ENCODE assay signal across 7 cellular contexts in genomic region chr22:20702546-20703413, GRCh38.
A peak's percentile ranks its signal among the peaks of the same experiment; 100 is the strongest.
DNase-seq lines count a peak whose midpoint lies in the region; ATAC-seq, FAIRE-seq and TF ChIP-seq lines count a peak whose summit lies in the region.
"Not testable (repeated sequence)": the region's sequence is repeated elsewhere in the genome, so short reads cannot be mapped to it uniquely, and the experiment has no call there.

No MANE protein-coding gene starts in this region.

- peak overlapping the region; percentile 92 for H3K4me3 Mint-ChIP-seq in astrocyte (ENCODE audit: unreplicated experiment)

- not testable (repeated sequence) for TF ChIP-seq CTCF in astrocyte (IDR thresholded peaks at IDR 0.05; ENCODE audit: insufficient read depth, low read depth, low read length); hepatocyte (IDR thresholded peaks at IDR 0.05; ENCODE audit: poor library complexity)

- not testable (repeated sequence) for FAIRE-seq in astrocyte (lab: Jason Lieb, UNC)

- not testable (repeated sequence) for H4K20me1 ChIP-seq in astrocyte (ENCODE audit: insufficient read depth, low read length); hepatocyte (ENCODE audit: insufficient read depth, poor library complexity, severe bottlenecking)

- H3K4me2 ChIP-seq in astrocyte (ENCODE audit: low read length) = peak overlapping the region; percentile 88
- H3K4me2 ChIP-seq in hepatocyte = peak overlapping the region; percentile 86

- not testable (repeated sequence) for H3K9me2 ChIP-seq in hepatocyte (replicated peaks; ENCODE audit: insufficient read depth)

- H3K9me3 ChIP-seq in astrocyte (ENCODE audit: insufficient read depth, low read depth, low read length); hepatocyte (ENCODE audit: low read depth): not testable (repeated sequence)

- peak overlapping the region; percentile 77 for H3K27ac Mint-ChIP-seq in astrocyte (ENCODE audit: unreplicated experiment)

- not testable (repeated sequence) for H3K4me1 ChIP-seq in astrocyte (ENCODE audit: insufficient read depth, low read length); hepatocyte (ENCODE audit: insufficient read depth)

- not testable (repeated sequence) for H3K36me3 Mint-ChIP-seq in astrocyte (ENCODE audit: low read depth, unreplicated experiment)

- H3K9me3 Mint-ChIP-seq in astrocyte (ENCODE audit: unreplicated experiment) = not testable (repeated sequence)

- not testable (repeated sequence) for H3K79me2 ChIP-seq in astrocyte (ENCODE audit: insufficient read depth, low read length); hepatocyte

- WGBS in hepatocyte (ENCODE audit: low lambda C conversion rate, missing lambda C conversion rate) = 1% methylated on average over 42 of the region's 64 CpGs

- peak overlapping the region; percentile 46 for H3K9ac ChIP-seq in astrocyte (ENCODE audit: low read length)

- H2AFZ ChIP-seq in astrocyte (ENCODE audit: low read depth, low read length) = peak overlapping the region; percentile 80
- peak overlapping the region; percentile 43 for H2AFZ ChIP-seq in hepatocyte

- peak overlapping the region; percentile 19 for H3K27ac ChIP-seq in astrocyte (ENCODE audit: low read depth, low read length)
- H3K27ac ChIP-seq in hepatocyte = peak overlapping the region; percentile 92

- H3K4me1 Mint-ChIP-seq in astrocyte (ENCODE audit: low read depth, unreplicated experiment) = not testable (repeated sequence)

- not testable (repeated sequence) for H3K27me3 ChIP-seq in astrocyte (ENCODE audit: insufficient read depth, low read length); hepatocyte

- DNase-seq in NCI-H187 treated with DMSO at 0.1 percent for 48 hours (lab: John Stamatoyannopoulos, UW) = peak; percentile 50
- peak; percentile 90 to 96 (median 96) for DNase-seq in T-helper 2 cell
- peak; percentile 66 for DNase-seq in astrocyte (ENCODE audit: low read depth)
- DNase-seq in hepatocyte (ENCODE audit: low spot score) = peak; percentile 99
- peak; percentile 87 for DNase-seq in retina

- H3K4me3 ChIP-seq in astrocyte (ENCODE audit: insufficient read depth, low read depth, low read length) = peak overlapping the region; percentile 61
- peak overlapping the region; percentile 21 for H3K4me3 ChIP-seq in hepatocyte

- not testable (repeated sequence) for H3K36me3 ChIP-seq in astrocyte (ENCODE audit: insufficient read depth, low read length); hepatocyte (replicated peaks; ENCODE audit: insufficient read depth, low read depth)

- TF ChIP-seq POLR2A in GM18505 (IDR thresholded peaks at IDR 0.05; ENCODE audit: borderline replicate concordance, extremely low read depth, insufficient read depth, insufficient read length) = not testable (repeated sequence)

- ATAC-seq in GM18505 (IDR thresholded peaks at IDR 0.05; ENCODE audit: unreplicated experiment) (peak; percentile 65), HG02970 (IDR thresholded peaks at IDR 0.05; ENCODE audit: low FRiP score, unreplicated experiment) (peak; percentile 70)

- H3K27me3 Mint-ChIP-seq in astrocyte (ENCODE audit: low read depth, unreplicated experiment) = peaks cover 19% of the 10 kb centered on the region

Comparison
In these comparisons a context has a peak if more than half of its experiments do, and no peak if none do; other contexts are left out.
1. Peak in every context shown above with its lines: DNase-seq, ATAC-seq, H3K4me3 ChIP-seq and H3K27ac ChIP-seq.